Comparison of ENCODE assay signal across 8 cellular contexts in genomic region chr17:80082403-80083135, GRCh38. TPM values are rescaled to one million over a fixed set of nuclear protein-coding genes. Genes with fewer than 3 reads are reported as not detected.
DNase-seq lines count a peak whose midpoint lies in the region; ATAC-seq and TF ChIP-seq lines count a peak whose summit lies in the region.

No MANE protein-coding gene starts in this region.

- no peak for TF ChIP-seq POLR2A in vagina (IDR thresholded peaks at IDR 0.05)

- H3K27ac ChIP-seq in DOHH2 (ENCODE audit: low read depth, low read length): no peak overlapping the region
- H3K27ac ChIP-seq in SJCRH30: no peak overlapping the region
- no peak overlapping the region for H3K27ac ChIP-seq in vagina

- H3K36me3 ChIP-seq in DOHH2 (ENCODE audit: control insufficient read depth, low read length) (no peaks in the 10 kb centered on the region), SJCRH30 (no peaks in the 10 kb centered on the region), vagina (no peaks in the 10 kb centered on the region)

- no peaks in the 10 kb centered on the region for H4K20me1 ChIP-seq in DOHH2 (ENCODE audit: control insufficient read depth, insufficient read depth, low read depth, low read length)

- peaks cover 6% of the 10 kb centered on the region; the same call in 1 of the 2 replicates for H3K27me3 ChIP-seq in DOHH2 (ENCODE audit: control insufficient read depth, low read length)
- H3K27me3 ChIP-seq in SJCRH30: peaks cover 9% of the 10 kb centered on the region
- H3K27me3 ChIP-seq in vagina: no peaks in the 10 kb centered on the region

- intact Hi-C loops in posterior cingulate gyrus (cut with DNase I): loop anchor here (10.0 kb wide), 1 partner anchor 282 kb away; no protein-coding TSS in a partner anchor
- intact Hi-C loops in vagina (cut with DNase I): loop anchor here (10.0 kb wide), 1 partner anchor 78 kb away; no protein-coding TSS in a partner anchor

- no peaks in the 10 kb centered on the region for H3K9me2 ChIP-seq in DOHH2 (replicated peaks; ENCODE audit: control insufficient read depth, low read length)

- no peaks in the 10 kb centered on the region for H3K4me1 ChIP-seq in DOHH2 (ENCODE audit: control insufficient read depth, low read length)
- H3K4me1 ChIP-seq in SJCRH30: peaks cover 6% of the 10 kb centered on the region
- H3K4me1 ChIP-seq in vagina: no peaks in the 10 kb centered on the region

- ATAC-seq in GM19463 (IDR thresholded peaks at IDR 0.05; ENCODE audit: unreplicated experiment): no peak

- H3K4me3 ChIP-seq in DOHH2 (ENCODE audit: low read length): no peak overlapping the region
- peak overlapping the region; percentile 8; the same call in 1 of the 2 replicates for H3K4me3 ChIP-seq in SJCRH30
- peak overlapping the region in 1 of 2 donors; percentile 6 for H3K4me3 ChIP-seq in vagina

- TF ChIP-seq CTCF in DOHH2 (IDR thresholded peaks at IDR 0.05; ENCODE audit: low read depth, low read length, poor library complexity, severe bottlenecking) (peak; percentile 88), vagina (IDR thresholded peaks at IDR 0.05) (peak; percentile 37 to 79 (median 64))

- H3K79me2 ChIP-seq in DOHH2 (ENCODE audit: control insufficient read depth, low read length): no peaks in the 10 kb centered on the region

- H3K9me3 ChIP-seq in DOHH2 (ENCODE audit: control insufficient read depth, insufficient read depth, low read length) (no peaks in the 10 kb centered on the region), SJCRH30 (replicated peaks) (0 out of 2 replicates have a peak, but pooled peaks cover 2% of the 10 kb centered on the region), vagina (no peaks in the 10 kb centered on the region)

- DNase-seq in NAMALWA (ENCODE audit: low spot score) (peak; percentile 81), SJCRH30 (peak; percentile 91 to 98), glomerular visceral epithelial cell (ENCODE audit: extremely low spot score) (peak; percentile 69), posterior cingulate gyrus (peak in 8 of 10 donors; percentile 45 to 89 (median 57)), vagina (ENCODE audit: extremely low spot score in 2 of 2) (no peak)
- peak; percentile 38 for DNase-seq in activated gamma-delta T cell treated with anti-CD3 and anti-CD28 coated beads, Interleukin-2, amount 50 U/mL, for 16 hours (ENCODE audit: low read depth)

- no peak overlapping the region for H3K4me2 ChIP-seq in DOHH2 (ENCODE audit: low read length)

- no peaks in the 10 kb centered on the region for H3F3A ChIP-seq in DOHH2 (ENCODE audit: control insufficient read depth, insufficient read depth)

RNA-seq across cellular contexts. Expression of gene GAA, which starts 18.8 kb away (rescaled TPM):
- total RNA-seq in SJCRH30 (2014; rRNA removed; shearing (Covaris generic)): 17.5 and 23.1 TPM in 2 replicates
- 34.1 TPM for total RNA-seq in vagina

RNA-seq across cellular contexts. Expression of gene CCDC40, which starts 46.1 kb away (rescaled TPM):
- 8.8 and 11.3 TPM in 2 replicates for total RNA-seq in SJCRH30 (2014; rRNA removed; shearing (Covaris generic))
- 9.3 TPM for total RNA-seq in vagina

RNA-seq across cellular contexts. Expression of gene TBC1D16, which starts 46.9 kb away (rescaled TPM):
- 60.6 and 61.6 TPM in 2 replicates for total RNA-seq in SJCRH30 (2014; rRNA removed; shearing (Covaris generic))
- total RNA-seq in vagina: 18.2 TPM

Comparison
In these comparisons a context has a peak if more than half of its experiments do, and no peak if none do; other contexts are left out.
1. DNase-seq: peak in NAMALWA (single experiment), SJCRH30 (2 of 2), activated gamma-delta T cell treated with anti-CD3 and anti-CD28 coated beads, Interleukin-2, amount 50 U/mL, for 16 hours (single experiment), glomerular visceral epithelial cell (single experiment) and posterior cingulate gyrus (8 of 10); none in vagina (0 of 2).